In genomic region chr20:12860619-12861247, GRCh38 we compare ENCODE assay signal across 17 cellular contexts.
"Had no signal": no experiment of that assay in that cellular context is flagged by ENCODE, and none has a peak within 500 bp of the region (broad histone marks: within the 10 kb centered on the region; RNA-seq: fewer than 3 reads in every experiment).

No MANE protein-coding gene starts in this region.

- ATAC-seq: esophagus mucosa; gastroesophageal sphincter; left ventricle myocardium superior; mucosa of descending colon; naive thymus-derived CD8-positive, alpha-beta T cell; sciatic nerve; stimulated activated memory B cell treated with anti-CD40 and anti-IgM and Interleukin-4, amounts not matched to agents 10 μg/mL and 1 μg/mL and 100 μg/mL, for 72 hours had no signal

- H3K9me3 ChIP-seq: mucosa of descending colon, neutrophil, psoas muscle, tibial artery had no signal

- H3K4me3 ChIP-seq: gastroesophageal sphincter, mucosa of descending colon, psoas muscle, spleen, tibial artery had no signal

- DNase-seq: cortex of kidney; glutamatergic neuron; islet precursor cell; left ventricle myocardium superior; mucosa of descending colon; naive thymus-derived CD8-positive, alpha-beta T cell; psoas muscle; spleen; stimulated activated CD4-positive, alpha-beta T cell treated with anti-CD3 and anti-CD28 coated beads, Interleukin-15, amount 100 ng/mL, for 24 hours; stimulated activated CD4-positive, alpha-beta T cell treated with anti-CD3 and anti-CD28 coated beads, Interleukin-1b, Interleukin-23, amount 100 ng/mL, for 48 hours; stimulated activated CD4-positive, alpha-beta T cell treated with anti-CD3 and anti-CD28 coated beads, Interleukin-4, amount 100 ng/mL, for 24 hours; tibial artery had no signal

- H3K27ac ChIP-seq: gastroesophageal sphincter, neutrophil, psoas muscle, spleen, tibial artery had no signal

- H3K27me3 ChIP-seq: gastroesophageal sphincter, neutrophil, spleen, tibial artery had no signal

- H3K4me1 ChIP-seq: gastroesophageal sphincter, psoas muscle, spleen had no signal

- H3K36me3 ChIP-seq: gastroesophageal sphincter, neutrophil, spleen, tibial artery had no signal
